Comparison of ENCODE assay signal across 16 cellular contexts in the genomic region with DNA sequence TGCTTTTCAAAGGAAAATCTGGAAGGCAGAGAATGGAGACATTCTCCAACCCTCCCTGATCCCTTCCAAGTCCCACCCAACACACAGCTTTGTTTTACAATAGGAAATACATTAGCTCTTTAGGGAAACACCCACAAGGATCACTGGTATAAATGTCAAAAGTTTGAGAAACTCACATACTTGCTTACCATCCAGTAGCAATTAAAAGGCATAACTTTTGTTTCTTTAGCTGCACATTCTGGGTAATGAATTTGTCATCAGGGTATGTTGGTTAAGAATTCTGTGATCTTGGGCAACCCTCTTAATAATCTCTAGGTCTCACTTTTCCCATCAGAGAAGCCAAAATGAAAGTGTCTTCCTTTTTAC.
A peak's percentile ranks its signal among the peaks of the same experiment; 100 is the strongest.
DNase-seq lines count a peak whose midpoint lies in the region; ATAC-seq and TF ChIP-seq lines count a peak whose summit lies in the region.
"Had no signal": no experiment of that assay in that cellular context is flagged by ENCODE, and none has a peak within 500 bp of the region (broad histone marks: within the 10 kb centered on the region; RNA-seq: fewer than 3 reads in every experiment).

No MANE protein-coding gene starts in this region.

- H3K4me2 ChIP-seq in GM23248 (ENCODE audit: unreplicated experiment) = no peak overlapping the region

- H3K9me3 ChIP-seq in GM23248 (ENCODE audit: low read depth) (no peaks in the 10 kb centered on the region), right atrium auricular region (no peaks in the 10 kb centered on the region)

- peaks cover 14% of the 10 kb centered on the region for H3F3A ChIP-seq in GM23248 (ENCODE audit: insufficient read depth)

- H3K36me3 ChIP-seq in GM23248 (ENCODE audit: low read depth) (no peaks in the 10 kb centered on the region), right atrium auricular region (no peaks in the 10 kb centered on the region)

- no peak overlapping the region for H3K9ac ChIP-seq in GM23248

- no peaks in the 10 kb centered on the region for H3K79me2 ChIP-seq in GM23248 (ENCODE audit: insufficient read depth)

- no peak for ATAC-seq in GM19452 (IDR thresholded peaks at IDR 0.05; ENCODE audit: unreplicated experiment)
- ATAC-seq: foreskin keratinocyte; natural killer cell treated with Interleukin-12 subunit alpha and Interleukin-12 subunit beta and Interleukin-15 and Interleukin-18, amount 100 ng/mL, for 72 hours had no signal

- H2AFZ ChIP-seq in GM23248 = peak overlapping the region; percentile 60

- DNase-seq in GM23248 = peak; percentile 77
- no peak for DNase-seq in caudate nucleus (lab: John Stamatoyannopoulos, UW)
- DNase-seq in right atrium auricular region (ENCODE audit: low spot score) = no peak
- DNase-seq in substantia nigra (lab: John Stamatoyannopoulos, UW) = no peak
- DNase-seq in cerebellar cortex (ENCODE audit: low spot score) = no peak
- no peak for DNase-seq in iPS-NIHi7 (ENCODE audit: extremely low spot score)
- no peak for DNase-seq in DMS114 treated with DMSO at 0.1 percent for 48 hours (lab: John Stamatoyannopoulos, UW; ENCODE audit: unreplicated experiment)
- DNase-seq: activated CD4-positive, CD25-positive, alpha-beta regulatory T cell treated with anti-CD3 and anti-CD28 coated beads, Interleukin-2, amount 50 U/mL, for 72 hours; activated gamma-delta T cell; DMS153; foreskin keratinocyte; NCI-H2029; NCI-H510A; SIG-M5 had no signal

- H3K4me3 ChIP-seq in GM23248 = no peak overlapping the region
- H3K4me3 ChIP-seq in right atrium auricular region = no peak overlapping the region

- H4K20me1 ChIP-seq in GM23248 (ENCODE audit: insufficient read depth) = no peaks in the 10 kb centered on the region

- H3K27ac ChIP-seq in GM23248 = peak overlapping the region; percentile 23; the same call in 1 of the 2 replicates
- peak overlapping the region; percentile 29 for H3K27ac ChIP-seq in caudate nucleus (ENCODE audit: low read depth, low read length)
- H3K27ac ChIP-seq in right atrium auricular region = peak overlapping the region; percentile 6 to 47
- H3K27ac ChIP-seq in substantia nigra (ENCODE audit: low read depth, low read length, poor library complexity, severe bottlenecking) = peak overlapping the region; percentile 27
- H3K27ac ChIP-seq: foreskin keratinocyte had no signal

- no peaks in the 10 kb centered on the region for H3K9me2 ChIP-seq in GM23248 (ENCODE audit: insufficient read depth)

- in situ Hi-C loops in GM23248 (cut with MboI) = no loop called here

- H3K4me1 ChIP-seq in GM23248 (ENCODE audit: insufficient read depth) (peaks cover 9% of the 10 kb centered on the region), right atrium auricular region (peaks cover 0 to 14% of the 10 kb centered on the region in 2 donors)

- no peak for TF ChIP-seq CTCF in right atrium auricular region (IDR thresholded peaks at IDR 0.05)

- H3K27me3 ChIP-seq in GM23248 (replicated peaks; ENCODE audit: insufficient read depth) (no peaks in the 10 kb centered on the region), right atrium auricular region (no peaks in the 10 kb centered on the region)
- H3K27me3 ChIP-seq: foreskin keratinocyte had no signal
